In the genomic region with DNA sequence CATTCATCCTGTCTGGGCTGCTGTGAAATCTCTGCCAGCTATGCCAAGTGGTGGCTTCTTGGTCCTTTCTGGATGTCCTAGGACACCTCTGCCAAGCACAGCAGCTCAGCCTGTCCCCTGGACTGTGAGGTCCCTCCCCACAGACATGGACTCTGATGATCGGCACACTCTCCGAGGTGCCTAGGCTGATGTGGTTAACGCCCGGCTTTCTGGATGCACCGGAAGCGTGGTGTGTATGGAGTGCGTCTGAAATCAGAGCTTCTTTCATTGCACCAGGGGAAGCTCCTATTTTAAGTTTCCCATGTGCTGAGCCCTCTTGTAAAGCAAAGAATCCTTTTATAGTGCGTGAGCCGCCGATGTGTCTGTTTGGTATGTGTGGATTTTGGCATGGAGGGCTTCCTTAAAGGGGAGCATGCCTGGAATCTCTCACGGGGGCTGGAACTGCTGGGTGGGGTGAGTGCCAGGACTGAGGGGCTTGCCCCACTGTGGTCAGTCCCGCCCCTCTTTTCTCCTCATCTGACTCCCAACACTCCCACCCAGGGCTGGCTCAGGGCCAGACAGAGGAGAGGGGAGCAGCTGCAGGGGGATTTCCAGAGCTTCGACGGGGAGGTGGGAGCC, we compare ENCODE assay signal across 1 cellular context.
TF ChIP-seq lines count a peak whose summit lies in the region.

No MANE protein-coding gene starts in this region.

TF ChIP-seq in HepG2, 621 proteins besides CTCF, POLR2A, EP300 and RAD21:
- TF ChIP-seq, protein P1, sequence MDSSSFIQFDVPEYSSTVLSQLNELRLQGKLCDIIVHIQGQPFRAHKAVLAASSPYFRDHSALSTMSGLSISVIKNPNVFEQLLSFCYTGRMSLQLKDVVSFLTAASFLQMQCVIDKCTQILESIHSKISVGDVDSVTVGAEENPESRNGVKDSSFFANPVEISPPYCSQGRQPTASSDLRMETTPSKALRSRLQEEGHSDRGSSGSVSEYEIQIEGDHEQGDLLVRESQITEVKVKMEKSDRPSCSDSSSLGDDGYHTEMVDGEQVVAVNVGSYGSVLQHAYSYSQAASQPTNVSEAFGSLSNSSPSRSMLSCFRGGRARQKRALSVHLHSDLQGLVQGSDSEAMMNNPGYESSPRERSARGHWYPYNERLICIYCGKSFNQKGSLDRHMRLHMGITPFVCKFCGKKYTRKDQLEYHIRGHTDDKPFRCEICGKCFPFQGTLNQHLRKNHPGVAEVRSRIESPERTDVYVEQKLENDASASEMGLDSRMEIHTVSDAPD (CRISPR knock-in tag; IDR thresholded peaks at IDR 0.05) = no peak
- TF ChIP-seq, protein P2, sequence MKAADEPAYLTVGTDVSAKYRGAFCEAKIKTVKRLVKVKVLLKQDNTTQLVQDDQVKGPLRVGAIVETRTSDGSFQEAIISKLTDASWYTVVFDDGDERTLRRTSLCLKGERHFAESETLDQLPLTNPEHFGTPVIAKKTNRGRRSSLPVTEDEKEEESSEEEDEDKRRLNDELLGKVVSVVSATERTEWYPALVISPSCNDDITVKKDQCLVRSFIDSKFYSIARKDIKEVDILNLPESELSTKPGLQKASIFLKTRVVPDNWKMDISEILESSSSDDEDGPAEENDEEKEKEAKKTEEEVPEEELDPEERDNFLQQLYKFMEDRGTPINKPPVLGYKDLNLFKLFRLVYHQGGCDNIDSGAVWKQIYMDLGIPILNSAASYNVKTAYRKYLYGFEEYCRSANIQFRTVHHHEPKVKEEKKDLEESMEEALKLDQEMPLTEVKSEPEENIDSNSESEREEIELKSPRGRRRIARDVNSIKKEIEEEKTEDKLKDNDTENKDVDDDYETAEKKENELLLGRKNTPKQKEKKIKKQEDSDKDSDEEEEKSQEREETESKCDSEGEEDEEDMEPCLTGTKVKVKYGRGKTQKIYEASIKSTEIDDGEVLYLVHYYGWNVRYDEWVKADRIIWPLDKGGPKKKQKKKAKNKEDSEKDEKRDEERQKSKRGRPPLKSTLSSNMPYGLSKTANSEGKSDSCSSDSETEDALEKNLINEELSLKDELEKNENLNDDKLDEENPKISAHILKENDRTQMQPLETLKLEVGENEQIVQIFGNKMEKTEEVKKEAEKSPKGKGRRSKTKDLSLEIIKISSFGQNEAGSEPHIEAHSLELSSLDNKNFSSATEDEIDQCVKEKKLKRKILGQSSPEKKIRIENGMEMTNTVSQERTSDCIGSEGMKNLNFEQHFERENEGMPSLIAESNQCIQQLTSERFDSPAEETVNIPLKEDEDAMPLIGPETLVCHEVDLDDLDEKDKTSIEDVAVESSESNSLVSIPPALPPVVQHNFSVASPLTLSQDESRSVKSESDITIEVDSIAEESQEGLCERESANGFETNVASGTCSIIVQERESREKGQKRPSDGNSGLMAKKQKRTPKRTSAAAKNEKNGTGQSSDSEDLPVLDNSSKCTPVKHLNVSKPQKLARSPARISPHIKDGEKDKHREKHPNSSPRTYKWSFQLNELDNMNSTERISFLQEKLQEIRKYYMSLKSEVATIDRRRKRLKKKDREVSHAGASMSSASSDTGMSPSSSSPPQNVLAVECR (CRISPR knock-in tag; IDR thresholded peaks at IDR 0.05; ENCODE audit: borderline replicate concordance) = no peak
- TF ChIP-seq KLF16 (CRISPR knock-in tag; IDR thresholded peaks at IDR 0.05) (no peak), RBM39 (IDR thresholded peaks at IDR 0.05; ENCODE audit: low read depth, low read length, poor library complexity, severe bottlenecking) (no peak)
TF ChIP-seq in HepG2: peak in this region for 0.
